12 cellular contexts compared by ENCODE assay signal in the genomic region with DNA sequence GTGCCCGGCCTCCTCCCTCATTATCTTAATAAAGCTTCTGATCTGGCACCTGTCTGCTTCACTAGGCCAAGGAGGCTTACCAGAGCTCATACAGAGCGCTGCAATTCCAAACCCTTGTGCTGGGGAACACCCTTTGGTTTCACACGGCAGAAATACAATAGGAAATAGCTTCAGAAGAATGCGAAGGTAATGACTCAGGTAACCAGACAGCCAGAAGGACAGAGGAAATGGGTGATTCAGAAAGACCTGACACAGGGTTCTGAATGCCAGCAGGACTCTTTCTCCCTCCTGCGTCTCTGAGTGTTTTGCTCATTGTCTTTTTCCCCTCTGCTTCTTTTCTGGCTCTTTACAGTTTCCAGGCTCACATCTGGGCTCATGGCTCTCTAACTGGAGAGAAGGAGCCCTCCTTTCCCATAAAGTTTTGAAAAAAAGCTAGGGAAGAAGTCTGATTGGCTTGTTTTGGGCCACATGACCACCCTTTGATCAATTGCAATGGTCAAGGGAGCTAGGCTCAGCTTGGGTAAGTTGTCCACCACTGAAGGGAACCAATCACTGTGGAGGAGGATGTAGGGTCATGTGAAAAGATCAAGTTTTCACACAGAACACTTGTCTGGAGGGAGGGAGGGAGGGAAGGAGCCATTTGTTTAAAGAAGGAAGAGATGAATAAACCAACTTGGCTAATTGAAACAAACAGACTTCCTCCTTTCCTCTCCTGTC.
DNase-seq lines count a peak whose midpoint lies in the region; FAIRE-seq and TF ChIP-seq lines count a peak whose summit lies in the region.
"Had no signal": no experiment of that assay in that cellular context is flagged by ENCODE, and none has a peak within 500 bp of the region (broad histone marks: within the 10 kb centered on the region; RNA-seq: fewer than 3 reads in every experiment).

No MANE protein-coding gene starts in this region.

- POLR2A ChIA-PET in endothelial cell of umbilical vein (lab: Charles Lee) = no interaction called here

- H3K9ac ChIP-seq in OCI-LY3 (ENCODE audit: low read length) (no peak overlapping the region), endothelial cell of umbilical vein (replicated peaks; ENCODE audit: extremely low read depth, insufficient read depth, low read length) (no peak overlapping the region)

- CTCF ChIA-PET in endothelial cell of umbilical vein (lab: Charles Lee) = interaction anchor here (0.7 to 5.5 kb wide), 14 partner anchors 13 to 735 kb away, joined by 3 to 48 read pairs (median 4); a partner anchor contains a TSS

- intact Hi-C loops in endothelial cell of umbilical vein (cut with micrococcal nuclease) = loop anchor here (5.0 kb wide), 1 partner anchor 384 kb away; a partner anchor contains a TSS
- intact Hi-C loops in transverse colon (cut with DNase I; ENCODE audit: low total_unique reads) = loop anchor here (5.0 to 10.0 kb wide), 2 partner anchors 234 to 516 kb away; no protein-coding TSS in a partner anchor

- FAIRE-seq in endothelial cell of umbilical vein (lab: Jason Lieb, UNC) = peak; percentile 76

- TF ChIP-seq CTCF in OCI-LY3 (IDR thresholded peaks at IDR 0.05; ENCODE audit: low read depth, low read length) = no peak
- TF ChIP-seq CTCF in endothelial cell of umbilical vein (IDR thresholded peaks at IDR 0.05; ENCODE audit: extremely low read depth in 1 of 2, insufficient read depth in 1 of 2, low read depth in 1 of 2, low read length in 2 of 2) = no peak
- no peak for TF ChIP-seq CTCF in transverse colon (IDR thresholded peaks at IDR 0.05)

- dilution Hi-C loops in endothelial cell of umbilical vein (cut with MboI; ENCODE audit: extremely low pct_ligation_motif_present, low sequenced_read_pairs) = loop anchor here (25.0 kb wide), 1 partner anchor 224 kb away; no protein-coding TSS in a partner anchor

- no peaks in the 10 kb centered on the region for H3K9me3 ChIP-seq in OCI-LY3 (ENCODE audit: insufficient read depth, low read length)
- H3K9me3 ChIP-seq in endothelial cell of umbilical vein (replicated peaks; ENCODE audit: control insufficient read depth, insufficient read depth, low read length) = no peaks in the 10 kb centered on the region
- no peaks in the 10 kb centered on the region for H3K9me3 ChIP-seq in transverse colon
- H3K9me3 ChIP-seq: esophagus muscularis mucosa, upper lobe of left lung had no signal

- no TSS peak for BruUV-seq in endothelial cell of umbilical vein (replicated peaks; lab: Mats Ljungman, UMichigan)

- H3K4me3 ChIP-seq in OCI-LY3 (ENCODE audit: low read length) (no peak overlapping the region), endothelial cell of umbilical vein (replicated peaks in 1 of 3; ENCODE audit: insufficient read depth in 1 of 3, low read depth in 1 of 3, low read length in 3 of 3) (no peak overlapping the region), transverse colon (no peak overlapping the region)
- H3K4me3 ChIP-seq: cardiac muscle cell, esophagus muscularis mucosa, upper lobe of left lung had no signal

- H3K4me1 ChIP-seq in OCI-LY3 (ENCODE audit: low read length) = peaks cover 6% of the 10 kb centered on the region
- peaks cover 13% of the 10 kb centered on the region for H3K4me1 ChIP-seq in endothelial cell of umbilical vein (ENCODE audit: control insufficient read depth, extremely low read depth, insufficient read depth, low read length)
- peaks cover 0 to 4% (median 0%) of the 10 kb centered on the region in 4 donors for H3K4me1 ChIP-seq in transverse colon

- H2AFZ ChIP-seq in OCI-LY3 (ENCODE audit: low read depth, low read length) (0 out of 2 replicates have a peak overlapping the region, but pooled peaks have one; percentile 33), endothelial cell of umbilical vein (ENCODE audit: low read depth, low read length) (peak overlapping the region; percentile 67)

- DNase-seq in NOMO-1 treated with DMSO at 0.1 percent for 48 hours (lab: John Stamatoyannopoulos, UW; ENCODE audit: unreplicated experiment) (peak; percentile 37), NOMO-1 treated with dmso at 0.1 percent for 144 hours (lab: John Stamatoyannopoulos, UW; ENCODE audit: unreplicated experiment) (no peak), endothelial cell of umbilical vein (ENCODE audit: low read depth, low spot score) (peak; percentile 80), pulmonary artery endothelial cell (ENCODE audit: low read depth, low spot score) (peak; percentile 45), NAMALWA (ENCODE audit: low spot score) (no peak), transverse colon (no peak), GDM1 (lab: John Stamatoyannopoulos, UW) (no peak)
- DNase-seq: activated T-cell treated with anti-CD3 and anti-CD28 coated beads, Interleukin-2, amount 50 U/mL, for 4 hours; upper lobe of left lung had no signal

- H4K20me1 ChIP-seq in OCI-LY3 (ENCODE audit: insufficient read depth, low read length) (no peaks in the 10 kb centered on the region), endothelial cell of umbilical vein (replicated peaks; ENCODE audit: control insufficient read depth, extremely low read depth, insufficient read depth, low read length) (no peaks in the 10 kb centered on the region)

- H3K36me3 ChIP-seq in OCI-LY3 (replicated peaks; ENCODE audit: low read depth, low read length) (no peaks in the 10 kb centered on the region), endothelial cell of umbilical vein (ENCODE audit: control insufficient read depth in 2 of 2, extremely low read depth in 1 of 2, insufficient read depth in 2 of 2, low read length in 2 of 2) (no peaks in the 10 kb centered on the region), transverse colon (no peaks in the 10 kb centered on the region)
- H3K36me3 ChIP-seq: cardiac muscle cell, esophagus muscularis mucosa, upper lobe of left lung had no signal

- no peaks in the 10 kb centered on the region for H3K79me2 ChIP-seq in OCI-LY3 (ENCODE audit: low read length)
- no peaks in the 10 kb centered on the region for H3K79me2 ChIP-seq in endothelial cell of umbilical vein (ENCODE audit: control insufficient read depth, insufficient read depth, low read length)

- in situ Hi-C loops in transverse colon (cut with MboI; ENCODE audit: low pct_ligation_motif_present in 1 of 4, low pct_unique_long_range_greater_than_20kb in 1 of 4, low sequenced_read_pairs in 3 of 4) = loop anchor here (5.0 to 25.0 kb wide), 6 partner anchors 249 to 699 kb away; a partner anchor contains a TSS

- no peak overlapping the region for H3K27ac ChIP-seq in OCI-LY3 (ENCODE audit: low read length)
- peak overlapping the region; percentile 35 for H3K27ac ChIP-seq in endothelial cell of umbilical vein (ENCODE audit: insufficient read depth, low read depth, low read length)
- no peak overlapping the region for H3K27ac ChIP-seq in transverse colon
- H3K27ac ChIP-seq: cardiac muscle cell, esophagus muscularis mucosa, upper lobe of left lung had no signal

- TF ChIP-seq POLR2A in endothelial cell of umbilical vein (IDR thresholded peaks at IDR 0.05; ENCODE audit: low read depth, low read length) (no peak), transverse colon (IDR thresholded peaks at IDR 0.05) (no peak)

- TF ChIP-seq EP300 in transverse colon (IDR thresholded peaks at IDR 0.05; ENCODE audit: low read depth) = no peak

- 56 to 79% methylated on average over 3 to 5 of the region's 5 CpGs for WGBS in transverse colon (ENCODE audit: low coverage in 1 of 2), 2 donors

- no peaks in the 10 kb centered on the region for H3K9me1 ChIP-seq in endothelial cell of umbilical vein (replicated peaks; ENCODE audit: control insufficient read depth, extremely low read depth, insufficient read depth, low read length)

- H3K27me3 ChIP-seq in OCI-LY3 (ENCODE audit: low read depth, low read length) (peaks cover 14% of the 10 kb centered on the region), endothelial cell of umbilical vein (ENCODE audit: control insufficient read depth in 2 of 2, insufficient read depth in 2 of 2, low read length in 2 of 2) (no peaks in the 10 kb centered on the region), transverse colon (no peaks in the 10 kb centered on the region)
- H3K27me3 ChIP-seq: cardiac muscle cell, esophagus muscularis mucosa, upper lobe of left lung had no signal

- H3K4me2 ChIP-seq in OCI-LY3 (ENCODE audit: low read length) = no peak overlapping the region
- H3K4me2 ChIP-seq in endothelial cell of umbilical vein (ENCODE audit: insufficient read depth, low read length) = peak overlapping the region; percentile 10

TF ChIP-seq in endothelial cell of umbilical vein, 7 proteins besides CTCF, POLR2A, EP300 and RAD21:
- TF ChIP-seq JUN (IDR thresholded peaks at IDR 0.05; ENCODE audit: borderline replicate concordance, insufficient read depth, insufficient read length, low read depth) = peak; percentile 10
- TF ChIP-seq FOS (IDR thresholded peaks at IDR 0.05; ENCODE audit: borderline replicate concordance, insufficient read depth, low read length) = no peak

Comparison
In these comparisons a context has a peak if more than half of its experiments do, and no peak if none do; other contexts are left out.
1. DNase-seq: peak in NOMO-1 treated with DMSO at 0.1 percent for 48 hours (single experiment), endothelial cell of umbilical vein (single experiment) and pulmonary artery endothelial cell (single experiment); none in NOMO-1 treated with dmso at 0.1 percent for 144 hours (single experiment), NAMALWA (single experiment), transverse colon (single experiment) and GDM1 (single experiment).